In the genomic region with DNA sequence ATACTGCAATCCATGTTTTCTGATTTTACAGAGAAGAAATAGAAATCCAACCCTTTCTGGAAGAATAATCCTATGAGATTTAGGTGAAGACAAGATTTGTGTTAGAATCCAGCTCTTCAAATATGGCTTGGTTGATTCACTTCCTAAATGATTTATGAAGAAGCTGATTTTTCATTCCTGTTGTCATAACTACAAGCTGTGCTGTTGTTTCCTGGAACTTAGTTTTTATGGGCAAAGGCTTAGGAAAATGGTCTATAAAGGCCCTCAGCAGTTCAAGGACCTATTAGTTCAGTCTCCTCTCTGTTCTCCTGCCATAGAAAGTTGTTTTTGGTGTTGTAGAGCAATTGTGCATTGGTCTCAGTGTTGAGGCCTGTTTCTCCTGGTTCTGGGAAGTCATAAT, we compare ENCODE assay signal across 12 cellular contexts.
DNase-seq lines count a peak whose midpoint lies in the region; ATAC-seq and TF ChIP-seq lines count a peak whose summit lies in the region.
"Had no signal": no experiment of that assay in that cellular context is flagged by ENCODE, and none has a peak within 500 bp of the region (broad histone marks: within the 10 kb centered on the region; RNA-seq: fewer than 3 reads in every experiment).

No MANE protein-coding gene starts in this region.

- H3K79me2 ChIP-seq in MM.1S (ENCODE audit: low read length): no peaks in the 10 kb centered on the region

- H3K27me3 ChIP-seq in MM.1S (replicated peaks; ENCODE audit: insufficient read depth, low read length) (peaks cover 31% of the 10 kb centered on the region), dorsolateral prefrontal cortex (no peaks in the 10 kb centered on the region), transverse colon (no peaks in the 10 kb centered on the region)

- no peaks in the 10 kb centered on the region for H4K20me1 ChIP-seq in MM.1S (ENCODE audit: insufficient read depth, low read length)

- DNase-seq in MM.1S (no peak), dorsolateral prefrontal cortex (no peak), transverse colon (no peak), NCI-H2107 treated with DMSO at 0.1 percent for 48 hours (lab: John Stamatoyannopoulos, UW; ENCODE audit: unreplicated experiment) (no peak), NCI-H345 (lab: John Stamatoyannopoulos, UW) (no peak)
- DNase-seq: activated naive CD4-positive, alpha-beta T cell treated with Interleukin-2 at 50 U/mL for 16 hours; NCI-H2171 treated with DMSO at 0.1 percent for 48 hours; PC-9; stimulated activated CD4-positive, alpha-beta T cell treated with anti-CD3 and anti-CD28 coated beads, Interleukin-4, amount 100 ng/mL, for 1 hour; stimulated activated naive CD8-positive, alpha-beta T cell treated with anti-CD3 and anti-CD28 coated beads, Interleukin-15, amount 100 ng/mL, for 72 hours had no signal

- no peaks in the 10 kb centered on the region for H3K9me3 ChIP-seq in MM.1S (replicated peaks; ENCODE audit: insufficient read depth, low read length)
- H3K9me3 ChIP-seq in mesodermal cell (ENCODE audit: control insufficient read depth, low read length): no peaks in the 10 kb centered on the region
- H3K9me3 ChIP-seq in transverse colon: no peaks in the 10 kb centered on the region

- H3K4me3 ChIP-seq in MM.1S (ENCODE audit: low read length) (0 out of 2 replicates have a peak overlapping the region, but pooled peaks have one; percentile 20), dorsolateral prefrontal cortex (no peak overlapping the region), mesodermal cell (ENCODE audit: extremely low read depth, insufficient read depth, low read length, poor library complexity, severe bottlenecking) (no peak overlapping the region), transverse colon (no peak overlapping the region)
- H3K4me3 ChIP-seq: PC-9 had no signal

- H3K4me1 ChIP-seq in MM.1S (ENCODE audit: low read length) (peaks cover 17% of the 10 kb centered on the region), mesodermal cell (ENCODE audit: control insufficient read depth, insufficient read depth, low read length, poor library complexity, severe bottlenecking) (peaks cover 12% of the 10 kb centered on the region), transverse colon (peaks cover 0 to 28% (median 11%) of the 10 kb centered on the region in 4 donors)

- TF ChIP-seq EP300 in transverse colon (IDR thresholded peaks at IDR 0.05; ENCODE audit: low read depth): no peak

- no peak overlapping the region for H3K9ac ChIP-seq in MM.1S (ENCODE audit: low read length)

- in situ Hi-C loops in transverse colon (cut with MboI; ENCODE audit: low pct_ligation_motif_present in 1 of 4, low pct_unique_long_range_greater_than_20kb in 1 of 4, low sequenced_read_pairs in 3 of 4): loop anchor here (5.0 to 10.0 kb wide), 4 partner anchors 199 to 469 kb away; no protein-coding TSS in a partner anchor

- no peaks in the 10 kb centered on the region for H3K36me3 ChIP-seq in MM.1S (replicated peaks; ENCODE audit: insufficient read depth, low read length)
- no peaks in the 10 kb centered on the region for H3K36me3 ChIP-seq in mesodermal cell (ENCODE audit: control insufficient read depth, insufficient read depth, low read length)
- no peaks in the 10 kb centered on the region for H3K36me3 ChIP-seq in transverse colon

- TF ChIP-seq POLR2A in transverse colon (IDR thresholded peaks at IDR 0.05): no peak

- peak overlapping the region; percentile 57; the same call in 1 of the 2 replicates for H3K4me2 ChIP-seq in MM.1S (ENCODE audit: low read depth, low read length)
- H3K4me2 ChIP-seq: PC-9 had no signal

- peak overlapping the region; percentile 39; the same call in 1 of the 2 replicates for H3K27ac ChIP-seq in MM.1S (ENCODE audit: low read length)
- peak overlapping the region in 33 of 59 donors; percentile 1 to 98 (median 36) for H3K27ac ChIP-seq in dorsolateral prefrontal cortex
- peak overlapping the region; percentile 30 for H3K27ac ChIP-seq in mesodermal cell (ENCODE audit: low read depth, low read length, severe bottlenecking)
- H3K27ac ChIP-seq in transverse colon: peak overlapping the region in 3 of 4 donors; percentile 35 to 57 (median 36)
- H3K27ac ChIP-seq: PC-9 had no signal

- ATAC-seq in HG03175 (IDR thresholded peaks at IDR 0.05; ENCODE audit: unreplicated experiment): no peak
- ATAC-seq: stimulated activated naive CD8-positive, alpha-beta T cell treated with anti-CD3 and anti-CD28 coated beads, Interleukin-15, amount 100 ng/mL, for 72 hours had no signal

- no peaks in the 10 kb centered on the region for H3K9me2 ChIP-seq in MM.1S (replicated peaks; ENCODE audit: insufficient read depth, low read length)

- intact Hi-C loops in dorsolateral prefrontal cortex (cut with DNase I) (loop anchor here in 1 of 2 donors (5.0 to 10.0 kb wide), 3 partner anchors 182 to 749 kb away; a partner anchor contains a TSS), transverse colon (cut with DNase I; ENCODE audit: low total_unique reads) (no loop called here)

- no peak overlapping the region for H2AFZ ChIP-seq in MM.1S (ENCODE audit: low read length)

- TF ChIP-seq CTCF in MM.1S (IDR thresholded peaks at IDR 0.05; ENCODE audit: low read length) (no peak), dorsolateral prefrontal cortex (IDR thresholded peaks at IDR 0.05 in 54 of 56, conservative IDR thresholded peaks at IDR 0.05 in 2 of 56; ENCODE audit: low read depth in 1 of 56, partially characterized antibody in 56 of 56) (no peak), transverse colon (IDR thresholded peaks at IDR 0.05) (no peak)

- H3F3A ChIP-seq in MM.1S (ENCODE audit: insufficient read depth, low read length): peaks cover 8% of the 10 kb centered on the region
